20 cellular contexts compared by ENCODE assay signal in the genomic region with DNA sequence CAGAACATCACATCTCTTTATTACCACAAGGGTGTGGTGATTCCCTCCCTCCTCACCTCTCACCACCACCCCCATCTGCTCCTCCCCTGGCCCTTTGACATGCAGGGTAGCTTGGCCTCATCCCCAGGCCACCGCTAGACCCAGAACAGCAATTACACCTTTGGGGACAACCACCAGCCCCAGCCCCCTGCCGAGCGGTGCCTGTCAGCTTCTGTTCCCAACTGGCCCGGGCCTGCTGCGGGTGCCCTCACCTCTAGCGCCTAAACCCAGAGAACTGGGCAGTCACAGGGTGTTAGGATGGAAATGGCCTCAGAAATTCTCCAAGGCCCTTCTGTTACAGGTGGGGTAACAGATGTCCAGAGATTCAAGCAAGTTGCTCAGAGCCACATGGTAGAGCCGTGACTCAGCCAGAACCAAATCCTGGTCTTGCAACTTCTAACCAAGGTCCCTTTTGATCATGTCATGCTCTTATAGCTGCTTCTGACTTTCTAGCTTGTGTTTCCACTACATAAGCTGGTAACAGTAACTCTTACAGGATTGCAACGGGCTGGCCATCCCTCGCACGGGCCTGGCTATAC.
A peak's percentile ranks its signal among the peaks of the same experiment; 100 is the strongest.
DNase-seq lines count a peak whose midpoint lies in the region; TF ChIP-seq lines count a peak whose summit lies in the region.
"Had no signal": no experiment of that assay in that cellular context is flagged by ENCODE, and none has a peak within 500 bp of the region (broad histone marks: within the 10 kb centered on the region; RNA-seq: fewer than 3 reads in every experiment).

No MANE protein-coding gene starts in this region.

- 91 to 93% methylated on average over 5 to 6 of the region's 10 CpGs for WGBS in esophagus squamous epithelium, 2 donors
- no CpG with 5 or more reads among the region's 10 CpGs for WGBS in trophoblast cell (ENCODE audit: extremely low coverage, insufficient coverage, insufficient read length)
- 86% methylated on average over 10 of the region's 10 CpGs for WGBS in SK-N-SH (ENCODE audit: low lambda C conversion rate)

- no peak overlapping the region for H2AK5ac ChIP-seq in trophoblast cell (ENCODE audit: low read length)

- POLR2A ChIA-PET in RWPE1 (lab: Yijun Ruan, JAX; ENCODE audit: low non-redundant PET) (no interaction called here), SK-N-SH (lab: Yijun Ruan, JAX) (no interaction called here)

- no peak overlapping the region for H4K91ac ChIP-seq in trophoblast cell (ENCODE audit: low read depth, low read length)

- no peak overlapping the region for H3K4ac ChIP-seq in trophoblast cell (ENCODE audit: low read depth, low read length)

- H3K27ac ChIP-seq in RWPE1 (peak overlapping the region; percentile 90), esophagus squamous epithelium (peak overlapping the region; percentile 82 to 92 (median 90)), trophoblast cell (ENCODE audit: low read depth, low read length) (no peak overlapping the region), SK-N-SH (ENCODE audit: low read depth in 2 of 2, low read length in 1 of 2) (no peak overlapping the region)
- H3K27ac ChIP-seq: C4-2B, prostate gland had no signal

- intact Hi-C loops in esophagus squamous epithelium (cut with DNase I), result no loop called here

- H3F3A ChIP-seq in SK-N-SH (replicated peaks; ENCODE audit: insufficient read depth), result no peaks in the 10 kb centered on the region

- CTCF ChIA-PET in RWPE1 (lab: Yijun Ruan, JAX) (no interaction called here), SK-N-SH (lab: Yijun Ruan, JAX) (interaction anchor here (0.9 to 33.3 kb wide), 2 partner anchors 15 to 35 kb away, joined by 3 to 325 read pairs; no protein-coding TSS in a partner anchor)

- no peak overlapping the region for H4K8ac ChIP-seq in trophoblast cell (ENCODE audit: low read depth, low read length)

- H3K9me3 ChIP-seq in esophagus squamous epithelium (no peaks in the 10 kb centered on the region), trophoblast cell (ENCODE audit: insufficient read depth, low read depth, low read length) (peaks cover 2% of the 10 kb centered on the region), SK-N-SH (no peaks in the 10 kb centered on the region)
- H3K9me3 ChIP-seq: prostate gland had no signal

- no peak for TF ChIP-seq POLR2A in esophagus squamous epithelium (IDR thresholded peaks at IDR 0.05)

- H2BK5ac ChIP-seq in trophoblast cell (ENCODE audit: low read depth, low read length, poor library complexity), result no peak overlapping the region

- no peak for TF ChIP-seq EP300 in SK-N-SH (IDR thresholded peaks at IDR 0.05; ENCODE audit: borderline replicate concordance in 1 of 2, low read depth in 1 of 2, low read length in 1 of 2)

- no peak for TF ChIP-seq RAD21 in SK-N-SH (IDR thresholded peaks at IDR 0.05; ENCODE audit: low read length)

- no peak overlapping the region for H4K12ac ChIP-seq in trophoblast cell (ENCODE audit: low read depth, low read length)

- DNase-seq in DMS 273 treated with DMSO at 0.1 percent for 48 hours (lab: John Stamatoyannopoulos, UW) (peak; percentile 51), RWPE1 (ENCODE audit: low spot score) (no peak), esophagus squamous epithelium (lab: John Stamatoyannopoulos, UW) (no peak), trophoblast cell (peak; percentile 40 to 65), DMS114 treated with DMSO at 0.1 percent for 48 hours (lab: John Stamatoyannopoulos, UW; ENCODE audit: unreplicated experiment) (no peak), AG08396 (ENCODE audit: low spot score) (no peak), NCI-H446 (lab: John Stamatoyannopoulos, UW) (no peak), SK-N-SH (no peak)
- DNase-seq: activated CD4-positive, alpha-beta memory T cell treated with anti-CD3 and anti-CD28 coated beads, Interleukin-2, amount 10 ng/mL, durations not matched to agents 7 days and 5 days; activated CD4-positive, CD25-positive, alpha-beta regulatory T cell treated with anti-CD3 and anti-CD28 coated beads, Interleukin-2, amount 50 U/mL, for 72 hours; activated effector memory CD4-positive, alpha-beta T cell treated with Interleukin-2 at 50 U/mL for 16 hours; activated naive CD8-positive, alpha-beta T cell treated with anti-CD3 and anti-CD28 coated beads, Interleukin-2, amount 10 ng/mL, durations not matched to agents 7 days and 5 days; effector CD4-positive, alpha-beta T cell; EL; NCI-H1436; NK-92 treated with Interleukin-12 subunit alpha and Interleukin-12 subunit beta, amount 100 ng/mL, for 24 hours; T-cell had no signal

- no peak overlapping the region for H3K14ac ChIP-seq in trophoblast cell (ENCODE audit: low read length)

- no peaks in the 10 kb centered on the region for H4K20me1 ChIP-seq in SK-N-SH (ENCODE audit: insufficient read depth)

- H2BK120ac ChIP-seq in trophoblast cell (ENCODE audit: insufficient read depth, low read length, poor library complexity), result no peak overlapping the region

- H2AFZ ChIP-seq in trophoblast cell (ENCODE audit: insufficient read depth, low read length, poor library complexity), result no peak overlapping the region
- no peak overlapping the region for H2AFZ ChIP-seq in SK-N-SH (ENCODE audit: low read depth)

- H3K18ac ChIP-seq in trophoblast cell (ENCODE audit: low read length), result no peak overlapping the region

- no peaks in the 10 kb centered on the region for H3K9me2 ChIP-seq in SK-N-SH

- H3K4me1 ChIP-seq in esophagus squamous epithelium (peaks cover 27 to 59% (median 43%) of the 10 kb centered on the region in 3 donors), trophoblast cell (ENCODE audit: control insufficient read depth in 1 of 2, insufficient read depth in 2 of 2, low read length in 2 of 2) (peaks cover 3% of the 10 kb centered on the region in 2 experiments), SK-N-SH (ENCODE audit: control insufficient read depth in 1 of 2, insufficient read depth in 2 of 2, low read depth in 1 of 2, low read length in 1 of 2) (peaks cover 0 to 12% of the 10 kb centered on the region in 2 experiments; a peak in 1 of 4 replicates)
- H3K4me1 ChIP-seq: prostate gland had no signal

- no peaks in the 10 kb centered on the region for H3K79me1 ChIP-seq in trophoblast cell (ENCODE audit: low read length)

- H3K9ac ChIP-seq in trophoblast cell (ENCODE audit: low read length) (no peak overlapping the region), SK-N-SH (no peak overlapping the region)

- H3K23ac ChIP-seq in trophoblast cell (ENCODE audit: low read length), result no peak overlapping the region

- H2BK12ac ChIP-seq in trophoblast cell (ENCODE audit: low read length), result no peak overlapping the region

- H3K4me3 ChIP-seq in esophagus squamous epithelium (no peak overlapping the region), trophoblast cell (ENCODE audit: low read depth, low read length) (no peak overlapping the region), SK-N-SH (ENCODE audit: low read depth in 2 of 2, low read length in 1 of 2) (no peak overlapping the region)
- H3K4me3 ChIP-seq: prostate gland, skin epidermis had no signal

- TF ChIP-seq CTCF in RWPE1 (conservative IDR thresholded peaks at IDR 0.05; ENCODE audit: low read depth) (no peak), esophagus squamous epithelium (IDR thresholded peaks at IDR 0.05) (no peak), SK-N-SH (IDR thresholded peaks at IDR 0.05) (no peak)

- peaks cover 0 to 11% (median 0%) of the 10 kb centered on the region in 3 donors for H3K36me3 ChIP-seq in esophagus squamous epithelium
- no peaks in the 10 kb centered on the region for H3K36me3 ChIP-seq in trophoblast cell (ENCODE audit: control insufficient read depth in 1 of 2, insufficient read depth in 2 of 2, low read length in 2 of 2)
- no peaks in the 10 kb centered on the region for H3K36me3 ChIP-seq in SK-N-SH (replicated peaks in 1 of 2; ENCODE audit: control insufficient read depth in 1 of 2, insufficient read depth in 2 of 2, low read length in 1 of 2)
- H3K36me3 ChIP-seq: prostate gland had no signal

- H3K79me2 ChIP-seq in trophoblast cell (ENCODE audit: control insufficient read depth, insufficient read depth, low read length, poor library complexity) (no peaks in the 10 kb centered on the region), SK-N-SH (ENCODE audit: insufficient read depth) (no peaks in the 10 kb centered on the region)

- H3K4me2 ChIP-seq in trophoblast cell (ENCODE audit: low read length) (no peak overlapping the region), SK-N-SH (no peak overlapping the region)

- H3K27me3 ChIP-seq in esophagus squamous epithelium (no peaks in the 10 kb centered on the region), trophoblast cell (ENCODE audit: insufficient read depth, low read length) (peaks cover 2% of the 10 kb centered on the region), SK-N-SH (ENCODE audit: insufficient read depth) (peaks cover 11% of the 10 kb centered on the region; the same call in 1 of the 2 replicates)

TF ChIP-seq in SK-N-SH, 30 proteins besides CTCF, POLR2A, EP300 and RAD21:
- TF ChIP-seq TAF1 (IDR thresholded peaks at IDR 0.05; ENCODE audit: borderline replicate concordance, low read depth, low read length) (no peak), RCOR1 (IDR thresholded peaks at IDR 0.05; ENCODE audit: low read length) (no peak), FOXJ3 (CRISPR knock-in tag; IDR thresholded peaks at IDR 0.05) (no peak), CHD2 (IDR thresholded peaks at IDR 0.05; ENCODE audit: low read length, partially characterized antibody) (no peak), SIN3A (IDR thresholded peaks at IDR 0.05; ENCODE audit: borderline replicate concordance, low read depth, low read length) (no peak), EZH2phosphoT487 (IDR thresholded peaks at IDR 0.05; ENCODE audit: borderline replicate concordance, low read depth) (no peak), GABPA (IDR thresholded peaks at IDR 0.05; ENCODE audit: low read depth) (no peak), POLR2AphosphoS5 (IDR thresholded peaks at IDR 0.05; ENCODE audit: low read depth, low read length) (no peak)
- TF ChIP-seq, protein P1, sequence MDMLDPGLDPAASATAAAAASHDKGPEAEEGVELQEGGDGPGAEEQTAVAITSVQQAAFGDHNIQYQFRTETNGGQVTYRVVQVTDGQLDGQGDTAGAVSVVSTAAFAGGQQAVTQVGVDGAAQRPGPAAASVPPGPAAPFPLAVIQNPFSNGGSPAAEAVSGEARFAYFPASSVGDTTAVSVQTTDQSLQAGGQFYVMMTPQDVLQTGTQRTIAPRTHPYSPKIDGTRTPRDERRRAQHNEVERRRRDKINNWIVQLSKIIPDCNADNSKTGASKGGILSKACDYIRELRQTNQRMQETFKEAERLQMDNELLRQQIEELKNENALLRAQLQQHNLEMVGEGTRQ (IDR thresholded peaks at IDR 0.05; ENCODE audit: borderline replicate concordance, low read depth, low read length), result no peak

Comparison
In these comparisons a context has a peak if more than half of its experiments do, and no peak if none do; other contexts are left out.
1. DNase-seq: peak in DMS 273 treated with DMSO at 0.1 percent for 48 hours (single experiment) and trophoblast cell (2 of 2); none in RWPE1 (single experiment), esophagus squamous epithelium (single experiment), DMS114 treated with DMSO at 0.1 percent for 48 hours (single experiment), AG08396 (single experiment), NCI-H446 (0 of 2) and SK-N-SH (single experiment).
2. H3K27ac ChIP-seq: peak in RWPE1 (single experiment) and esophagus squamous epithelium (4 of 4); none in trophoblast cell (single experiment) and SK-N-SH (0 of 2).